Comparison of ENCODE assay signal across 18 cellular contexts in the genomic region with DNA sequence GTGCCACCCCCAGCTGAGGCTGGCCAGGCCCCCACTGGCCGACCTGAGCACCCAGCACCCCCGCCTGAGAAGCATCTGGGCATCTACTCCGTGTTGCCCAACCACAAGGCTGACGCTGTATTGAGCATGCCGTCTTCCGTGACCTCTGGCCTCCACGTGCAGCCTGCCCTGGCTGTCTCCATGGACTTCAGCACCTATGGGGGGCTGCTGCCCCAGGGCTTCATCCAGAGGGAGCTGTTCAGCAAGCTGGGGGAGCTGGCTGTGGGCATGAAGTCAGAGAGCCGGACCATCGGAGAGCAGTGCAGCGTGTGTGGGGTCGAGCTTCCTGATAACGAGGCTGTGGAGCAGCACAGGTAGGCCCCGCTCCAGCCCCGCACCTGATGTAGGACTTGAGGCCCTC. TPM values are rescaled to one million over a fixed set of nuclear protein-coding genes. Genes with fewer than 3 reads are reported as not detected.
DNase-seq lines count a peak whose midpoint lies in the region; ATAC-seq and TF ChIP-seq lines count a peak whose summit lies in the region.
"Had no signal": no experiment of that assay in that cellular context is flagged by ENCODE, and none has a peak within 500 bp of the region (broad histone marks: within the 10 kb centered on the region; RNA-seq: fewer than 3 reads in every experiment).

No MANE protein-coding gene starts in this region.

- H3K36me3 Mint-ChIP-seq in CD8-positive, alpha-beta T cell, result peaks cover 4% of the 10 kb centered on the region
- peaks cover 21% of the 10 kb centered on the region for H3K36me3 Mint-ChIP-seq in activated T-helper 17 cell treated with anti-CD3 and anti-CD28 coated beads, Interleukin-2, amount 50 U/mL, for 72 hours (ENCODE audit: low read depth)
- peaks cover 3% of the 10 kb centered on the region for H3K36me3 Mint-ChIP-seq in activated naive CD4-positive, alpha-beta T cell treated with anti-CD3 and anti-CD28 coated beads, Interleukin-2, amount 10 ng/mL, durations not matched to agents 7 days and 5 days

- no peaks in the 10 kb centered on the region for H3K9me3 Mint-ChIP-seq in CD8-positive, alpha-beta T cell
- H3K9me3 Mint-ChIP-seq in activated T-helper 17 cell treated with anti-CD3 and anti-CD28 coated beads, Interleukin-2, amount 50 U/mL, for 72 hours, result no peaks in the 10 kb centered on the region
- H3K9me3 Mint-ChIP-seq in activated naive CD4-positive, alpha-beta T cell treated with anti-CD3 and anti-CD28 coated beads, Interleukin-2, amount 10 ng/mL, durations not matched to agents 7 days and 5 days, result no peaks in the 10 kb centered on the region
- H3K9me3 Mint-ChIP-seq: activated T-helper 2 cell treated with anti-CD3 and anti-CD28 coated beads, Interferon-gamma antibody, Interleukin-2, Interleukin-4, amounts not matched to agents 10 μg/mL and 5 μg/mL and 100 μg/mL, durations not matched to agents 14 hours and 24 hours and 36 hours; T-helper 1 cell treated with Interleukin-12 subunit alpha and Interleukin-12 subunit beta and Interleukin-4 antibody, amounts not matched to agents 30 μg/mL and 1 μg/mL, for 36 hours had no signal

- POLR2A ChIA-PET in CD8-positive, alpha-beta T cell (lab: Charles Lee), result no interaction called here

- H3K9ac ChIP-seq in skeletal muscle tissue (ENCODE audit: low read depth in 1 of 3, low read length in 3 of 3), result peak overlapping the region; percentile 47 to 81 (median 55)

- H3K27me3 ChIP-seq in CD8-positive, alpha-beta T cell (ENCODE audit: insufficient read depth, low read length), result no peaks in the 10 kb centered on the region
- H3K27me3 ChIP-seq in layer of hippocampus (ENCODE audit: control insufficient read depth, insufficient read depth, low read length) (no peaks in the 10 kb centered on the region), skeletal muscle tissue (ENCODE audit: control insufficient read depth in 3 of 3, insufficient read depth in 3 of 3, low read length in 3 of 3) (no peaks in the 10 kb centered on the region)

- CTCF ChIA-PET in CD8-positive, alpha-beta T cell (lab: Charles Lee), result interaction anchor here (1.1 to 2.2 kb wide), 2 partner anchors 10 to 197 kb away, joined by 4 to 8 read pairs; no protein-coding TSS in a partner anchor
- CTCF ChIA-PET in activated naive CD4-positive, alpha-beta T cell treated with anti-CD3 and anti-CD28 coated beads, Interleukin-2, amount 10 ng/mL, durations not matched to agents 7 days and 5 days (lab: Charles Lee), result no interaction called here

- no peak overlapping the region for H3K4me3 ChIP-seq in CD8-positive, alpha-beta T cell (ENCODE audit: low read depth, low read length)
- peak overlapping the region; percentile 42 to 67 (median 48) for H3K4me3 ChIP-seq in skeletal muscle tissue (ENCODE audit: low read length in 3 of 3)
- H3K4me3 ChIP-seq: GM12878 had no signal

- H3K27ac ChIP-seq in CD8-positive, alpha-beta T cell (ENCODE audit: low read depth, low read length), result no peak overlapping the region
- peak overlapping the region; percentile 12 for H3K27ac ChIP-seq in layer of hippocampus (ENCODE audit: low read depth, low read length)
- peak overlapping the region; percentile 42 for H3K27ac ChIP-seq in skeletal muscle tissue (ENCODE audit: low read depth, low read length)

- H3K4me1 Mint-ChIP-seq in CD8-positive, alpha-beta T cell (ENCODE audit: low read depth), result peaks cover 8% of the 10 kb centered on the region
- H3K4me1 Mint-ChIP-seq in activated T-helper 17 cell treated with anti-CD3 and anti-CD28 coated beads, Interleukin-2, amount 50 U/mL, for 72 hours, result no peaks in the 10 kb centered on the region
- H3K4me1 Mint-ChIP-seq in activated naive CD4-positive, alpha-beta T cell treated with anti-CD3 and anti-CD28 coated beads, Interleukin-2, amount 10 ng/mL, durations not matched to agents 7 days and 5 days, result peaks cover 8% of the 10 kb centered on the region

- H3K27ac Mint-ChIP-seq in CD8-positive, alpha-beta T cell, result no peak overlapping the region
- H3K27ac Mint-ChIP-seq in activated T-helper 17 cell treated with anti-CD3 and anti-CD28 coated beads, Interleukin-2, amount 50 U/mL, for 72 hours, result no peak overlapping the region
- H3K27ac Mint-ChIP-seq in activated naive CD4-positive, alpha-beta T cell treated with anti-CD3 and anti-CD28 coated beads, Interleukin-2, amount 10 ng/mL, durations not matched to agents 7 days and 5 days, result no peak overlapping the region
- H3K27ac Mint-ChIP-seq: activated T-helper 2 cell treated with anti-CD3 and anti-CD28 coated beads, Interferon-gamma antibody, Interleukin-2, Interleukin-4, amounts not matched to agents 10 μg/mL and 5 μg/mL and 100 μg/mL, durations not matched to agents 14 hours and 24 hours and 36 hours; T-helper 1 cell treated with Interleukin-12 subunit alpha and Interleukin-12 subunit beta and Interleukin-4 antibody, amounts not matched to agents 30 μg/mL and 1 μg/mL, for 36 hours had no signal

- no peak for TF ChIP-seq CTCF in CD8-positive, alpha-beta T cell (IDR thresholded peaks at IDR 0.05)

- H3K27me3 Mint-ChIP-seq in CD8-positive, alpha-beta T cell (ENCODE audit: low read depth), result peaks cover 5% of the 10 kb centered on the region
- no peaks in the 10 kb centered on the region for H3K27me3 Mint-ChIP-seq in activated T-helper 17 cell treated with anti-CD3 and anti-CD28 coated beads, Interleukin-2, amount 50 U/mL, for 72 hours
- peaks cover 59% of the 10 kb centered on the region for H3K27me3 Mint-ChIP-seq in activated naive CD4-positive, alpha-beta T cell treated with anti-CD3 and anti-CD28 coated beads, Interleukin-2, amount 10 ng/mL, durations not matched to agents 7 days and 5 days

- no peak for DNase-seq in CD8-positive, alpha-beta T cell
- DNase-seq in NCI-H1105 treated with DMSO at 0.1 percent for 48 hours (lab: John Stamatoyannopoulos, UW) (no peak), sciatic nerve (ENCODE audit: low spot score) (no peak)
- DNase-seq in activated naive CD4-positive, alpha-beta T cell treated with anti-CD3 and anti-CD28 coated beads, Interleukin-2, amount 10 ng/mL, durations not matched to agents 7 days and 5 days, result no peak
- DNase-seq: AML-193, amygdala, Calu3, foreskin melanocyte, mesendoderm, NCI-H1694, NCI-H446 had no signal

- intact Hi-C loops in CD8-positive, alpha-beta T cell (cut with DNase I, micrococcal nuclease), result loop anchor here (5.0 kb wide), 3 partner anchors 33 to 118 kb away; no protein-coding TSS in a partner anchor
- intact Hi-C loops in sciatic nerve (cut with DNase I), result loop anchor here (5.0 kb wide), 1 partner anchor 113 kb away; no protein-coding TSS in a partner anchor

- no peaks in the 10 kb centered on the region for H3K9me3 ChIP-seq in CD8-positive, alpha-beta T cell (ENCODE audit: low read length)
- H3K9me3 ChIP-seq in skeletal muscle tissue (ENCODE audit: control insufficient read depth in 3 of 3, low read length in 3 of 3), result no peaks in the 10 kb centered on the region

- peaks cover 11% of the 10 kb centered on the region for H3K4me1 ChIP-seq in CD8-positive, alpha-beta T cell (ENCODE audit: insufficient read depth, low read length)
- H3K4me1 ChIP-seq in skeletal muscle tissue (ENCODE audit: control insufficient read depth in 3 of 3, insufficient read depth in 3 of 3, low read length in 3 of 3), result peaks cover 70 to 82% (median 75%) of the 10 kb centered on the region in 3 donors

- no peak for ATAC-seq in CD8-positive, alpha-beta T cell
- no peak for ATAC-seq in activated T-helper 17 cell treated with anti-CD3 and anti-CD28 coated beads, Interleukin-2, amount 50 U/mL, for 72 hours (replicated peaks)
- ATAC-seq in sciatic nerve (no peak), HG03442 (IDR thresholded peaks at IDR 0.05; ENCODE audit: unreplicated experiment) (no peak)
- ATAC-seq: GM12878 had no signal

- no peaks in the 10 kb centered on the region for H3K36me3 ChIP-seq in CD8-positive, alpha-beta T cell (ENCODE audit: insufficient read depth, low read length)
- peaks cover 29 to 43% (median 39%) of the 10 kb centered on the region in 3 donors for H3K36me3 ChIP-seq in skeletal muscle tissue (ENCODE audit: control insufficient read depth in 3 of 3, insufficient read depth in 3 of 3, low read length in 3 of 3)

- peak overlapping the region; percentile 29 for H3K4me3 Mint-ChIP-seq in CD8-positive, alpha-beta T cell
- H3K4me3 Mint-ChIP-seq in activated T-helper 17 cell treated with anti-CD3 and anti-CD28 coated beads, Interleukin-2, amount 50 U/mL, for 72 hours, result peak overlapping the region; percentile 79
- no peak overlapping the region for H3K4me3 Mint-ChIP-seq in activated naive CD4-positive, alpha-beta T cell treated with anti-CD3 and anti-CD28 coated beads, Interleukin-2, amount 10 ng/mL, durations not matched to agents 7 days and 5 days
- H3K4me3 Mint-ChIP-seq: T-helper 1 cell treated with Interleukin-12 subunit alpha and Interleukin-12 subunit beta and Interleukin-4 antibody, amounts not matched to agents 30 μg/mL and 1 μg/mL, for 36 hours had no signal

RNA-seq across cellular contexts. Expression of gene ZBTB16, which starts 4.7 kb away (rescaled TPM):
- total RNA-seq in CD8-positive, alpha-beta T cell, result 10 to 100 TPM; 15.3 to 18.3 TPM
- 10 to 100 TPM in 1 of 2 donors, 1 to 10 TPM in 1; 6.1 to 10.6 TPM for total RNA-seq in activated T-helper 17 cell treated with anti-CD3 and anti-CD28 coated beads, Interleukin-2, amount 50 U/mL, for 72 hours
- total RNA-seq in skeletal muscle tissue, result 6.8 TPM
- total RNA-seq in sciatic nerve, result 22.7 TPM
- total RNA-seq: Calu3 had no signal
